ENCODE assay signal across 11 cellular contexts in genomic region chr16:50697421-50697715, GRCh38. TPM values are rescaled to one million over a fixed set of nuclear protein-coding genes. Genes with fewer than 3 reads are reported as not detected.
DNase-seq lines count a peak whose midpoint lies in the region; ATAC-seq, FAIRE-seq and TF ChIP-seq lines count a peak whose summit lies in the region.
"Had no signal": no experiment of that assay in that cellular context is flagged by ENCODE, and none has a peak within 500 bp of the region (broad histone marks: within the 10 kb centered on the region; RNA-seq: fewer than 3 reads in every experiment).

No MANE protein-coding gene starts in this region.

- SMC1A ChIA-PET in GM12878 (lab: Charles Lee; ENCODE audit: uncharacterized antibody, unreplicated experiment), result interaction anchor here (2.3 to 8.3 kb wide), 6 partner anchors 15 to 48 kb away, joined by 7 to 190 read pairs (median 36); partner anchors contain the start of genes CYLD and SNX20

- FAIRE-seq in GM12878 (lab: Jason Lieb, UNC), result no peak

- TF ChIP-seq EP300 in GM12878 (IDR thresholded peaks at IDR 0.05; ENCODE audit: borderline replicate concordance in 1 of 2, control insufficient read depth in 1 of 2, low read depth in 2 of 2, low read length in 2 of 2), result no peak

- H3K4me1 Mint-ChIP-seq in activated naive CD4-positive, alpha-beta T cell treated with anti-CD3 and anti-CD28 coated beads, Interleukin-2, amount 50 U/mL, for 24 hours, result peaks cover 71% of the 10 kb centered on the region

- H3K4me3 ChIP-seq in GM12878 (peak overlapping the region; percentile 72), muscle layer of colon (ENCODE audit: low read depth in 1 of 2, low read length in 2 of 2) (peak overlapping the region in 1 of 2 donors; percentile 54), tibial artery (peak overlapping the region; percentile 48 to 55), OCI-LY7 (ENCODE audit: low read depth, low read length, poor library complexity, severe bottlenecking) (no peak overlapping the region)

- no TSS peak for BruUV-seq in GM12878 (replicated peaks; lab: Mats Ljungman, UMichigan)
- no TSS peak for BruUV-seq in OCI-LY7 (replicated peaks; lab: Mats Ljungman, UMichigan)

- H3K9me3 Mint-ChIP-seq in activated naive CD4-positive, alpha-beta T cell treated with anti-CD3 and anti-CD28 coated beads, Interleukin-2, amount 50 U/mL, for 24 hours, result no peaks in the 10 kb centered on the region

- no peak for TF ChIP-seq POLR2A in GM12878 (IDR thresholded peaks at IDR 0.05; ENCODE audit: low read depth, low read length)
- no peak for TF ChIP-seq POLR2A in erythroblast (IDR thresholded peaks at IDR 0.05; ENCODE audit: low read length)

- no peak for DNase-seq in activated naive CD4-positive, alpha-beta T cell treated with Interleukin-2 at 50 U/mL for 16 hours
- DNase-seq in GM12878 (ENCODE audit: low read depth, low spot score) (no peak), tibial artery (peak in 1 of 2 donors; percentile 57), erythroblast (lab: John Stamatoyannopoulos, UW) (no peak), OCI-LY7 (ENCODE audit: low spot score) (no peak), ecto neural progenitor cell (ENCODE audit: low spot score) (no peak)
- DNase-seq: BE2C, NCI-H524 treated with DMSO at 0.1 percent for 48 hours had no signal

- H3K4me3 Mint-ChIP-seq in activated naive CD4-positive, alpha-beta T cell treated with anti-CD3 and anti-CD28 coated beads, Interleukin-2, amount 50 U/mL, for 24 hours, result peak overlapping the region; percentile 78

- H3K27me3 Mint-ChIP-seq in activated naive CD4-positive, alpha-beta T cell treated with anti-CD3 and anti-CD28 coated beads, Interleukin-2, amount 50 U/mL, for 24 hours, result no peaks in the 10 kb centered on the region

- H3K27ac Mint-ChIP-seq in activated naive CD4-positive, alpha-beta T cell treated with anti-CD3 and anti-CD28 coated beads, Interleukin-2, amount 50 U/mL, for 24 hours, result no peak overlapping the region

- H3K4me2 ChIP-seq in GM12878 (ENCODE audit: control insufficient read depth, insufficient read depth) (peak overlapping the region; percentile 100), OCI-LY7 (ENCODE audit: low read length) (no peak overlapping the region)
- H3K4me2 ChIP-seq: KMS-11 had no signal

- no peaks in the 10 kb centered on the region for H3K9me3 ChIP-seq in GM12878 (replicated peaks; ENCODE audit: control insufficient read depth, insufficient read depth, low read length)
- H3K9me3 ChIP-seq in muscle layer of colon (ENCODE audit: low read length), result no peaks in the 10 kb centered on the region
- no peaks in the 10 kb centered on the region for H3K9me3 ChIP-seq in tibial artery
- no peaks in the 10 kb centered on the region for H3K9me3 ChIP-seq in OCI-LY7 (ENCODE audit: low read length)
- H3K9me3 ChIP-seq: BE2C had no signal

- H4K20me1 ChIP-seq in GM12878 (ENCODE audit: control insufficient read depth, insufficient read depth), result no peaks in the 10 kb centered on the region
- no peaks in the 10 kb centered on the region for H4K20me1 ChIP-seq in OCI-LY7 (ENCODE audit: insufficient read depth, low read length)

- H3K9ac ChIP-seq in GM12878 (ENCODE audit: control insufficient read depth, insufficient read depth, low read length), result peak overlapping the region; percentile 85
- no peak overlapping the region for H3K9ac ChIP-seq in muscle layer of colon (ENCODE audit: low read length)
- H3K9ac ChIP-seq: KMS-11 had no signal

- no peak for TF ChIP-seq RAD21 in GM12878 (IDR thresholded peaks at IDR 0.05; ENCODE audit: insufficient read depth, low read depth, low read length)

- 78% methylated on average over 5 of the region's 5 CpGs for WGBS in GM12878 (ENCODE audit: insufficient coverage, insufficient replicate concordance, low lambda C conversion rate, missing lambda C conversion rate)

- RAD21 ChIA-PET in GM12878 (lab: Charles Lee; ENCODE audit: unreplicated experiment), result interaction anchor here (1.0 to 9.9 kb wide), 9 partner anchors 11 to 49 kb away, joined by 3 to 121 read pairs (median 28); partner anchors contain the start of genes CYLD and SNX20

- intact Hi-C loops in GM12878 (cut with micrococcal nuclease; ENCODE audit: unreplicated experiment) (loop anchor here (5.0 kb wide), 1 partner anchor 420 kb away; no protein-coding TSS in a partner anchor), tibial artery (cut with DNase I; ENCODE audit: low total_unique reads) (loop anchor here (10.0 kb wide), 1 partner anchor 47 kb away; the partner anchor contains the start of gene CYLD), OCI-LY7 (cut with micrococcal nuclease; ENCODE audit: unreplicated experiment) (no loop called here)

- no peaks in the 10 kb centered on the region for H3K36me3 Mint-ChIP-seq in activated naive CD4-positive, alpha-beta T cell treated with anti-CD3 and anti-CD28 coated beads, Interleukin-2, amount 50 U/mL, for 24 hours

- peak overlapping the region; percentile 95 for H3K27ac ChIP-seq in GM12878 (ENCODE audit: control insufficient read depth, insufficient read depth)
- peak overlapping the region; percentile 23 for H3K27ac ChIP-seq in muscle layer of colon (ENCODE audit: low read depth, low read length)
- H3K27ac ChIP-seq in tibial artery, result peak overlapping the region; percentile 45 to 60
- H3K27ac ChIP-seq in OCI-LY7 (ENCODE audit: low read depth, low read length, poor library complexity, severe bottlenecking), result no peak overlapping the region
- H3K27ac ChIP-seq: KMS-11 had no signal

- in situ Hi-C loops in GM12878 (cut with MboI), result no loop called here

- no peak for TF ChIP-seq CTCF in GM12878 (IDR thresholded peaks at IDR 0.05 in 2 of 3, conservative IDR thresholded peaks at IDR 0.05 in 1 of 3; ENCODE audit: control insufficient read depth in 2 of 3, extremely low read depth in 1 of 3, insufficient read depth in 1 of 3, low read depth in 3 of 3, low read length in 3 of 3)
- TF ChIP-seq CTCF in tibial artery (IDR thresholded peaks at IDR 0.05), result no peak
- no peak for TF ChIP-seq CTCF in OCI-LY7 (conservative IDR thresholded peaks at IDR 0.05; ENCODE audit: low read length)

- no peaks in the 10 kb centered on the region for H3K9me2 ChIP-seq in OCI-LY7 (ENCODE audit: insufficient read depth, low read length)

- H3K4me1 ChIP-seq in GM12878 (ENCODE audit: control insufficient read depth, insufficient read depth, low read length) (peaks cover 57% of the 10 kb centered on the region), muscle layer of colon (ENCODE audit: insufficient read depth, low read length) (peaks cover 33% of the 10 kb centered on the region), tibial artery (peaks cover 0 to 36% (median 19%) of the 10 kb centered on the region in 4 donors), OCI-LY7 (ENCODE audit: insufficient read depth, low read length, poor library complexity, severe bottlenecking) (no peaks in the 10 kb centered on the region)
- H3K4me1 ChIP-seq: BE2C had no signal

- H3K36me3 ChIP-seq in GM12878 (ENCODE audit: control insufficient read depth in 2 of 2, insufficient read depth in 2 of 2, low read length in 1 of 2) (peaks cover 0 to 3% of the 10 kb centered on the region in 2 experiments; a peak in 2 of 4 replicates), muscle layer of colon (ENCODE audit: insufficient read depth, low read length) (no peaks in the 10 kb centered on the region), tibial artery (no peaks in the 10 kb centered on the region), OCI-LY7 (ENCODE audit: insufficient read depth, low read length) (no peaks in the 10 kb centered on the region)
- H3K36me3 ChIP-seq: BE2C had no signal

- H2AFZ ChIP-seq in GM12878 (ENCODE audit: control insufficient read depth, low read depth, low read length) (peak overlapping the region; percentile 75; the same call in 1 of the 2 replicates), OCI-LY7 (ENCODE audit: low read length) (no peak overlapping the region)

- H3K79me2 ChIP-seq in GM12878 (ENCODE audit: control insufficient read depth, insufficient read depth, low read length) (peaks cover 65% of the 10 kb centered on the region), OCI-LY7 (ENCODE audit: insufficient read depth, low read depth, low read length) (no peaks in the 10 kb centered on the region)

- CTCF ChIA-PET in GM12878 (lab: Yijun Ruan, JAX) (interaction anchor here (1.1 to 9.4 kb wide), 12 partner anchors 11 to 631 kb away, joined by 3 to 86 read pairs (median 10); partner anchors contain the start of gene CYLD), OCI-LY7 (lab: Charles Lee; ENCODE audit: unreplicated experiment) (no interaction called here)

- peak; percentile 6 for ATAC-seq in GM12878

- H3K27me3 ChIP-seq in GM12878 (replicated peaks in 1 of 2; ENCODE audit: control insufficient read depth in 2 of 2, insufficient read depth in 2 of 2, low read length in 1 of 2) (no peaks in the 10 kb centered on the region), muscle layer of colon (ENCODE audit: control insufficient read depth in 1 of 2, insufficient read depth in 2 of 2, low read length in 2 of 2) (peaks cover 0 to 10% of the 10 kb centered on the region in 2 donors), tibial artery (no peaks in the 10 kb centered on the region)
- H3K27me3 ChIP-seq: BE2C had no signal

- POLR2A ChIA-PET in GM12878 (lab: Charles Lee) (interaction anchor here (1.0 to 8.3 kb wide), 8 partner anchors 13 to 47 kb away, joined by 3 to 116 read pairs (median 18); partner anchors contain the start of genes CYLD and SNX20), OCI-LY7 (lab: Charles Lee) (no interaction called here)

RNA-seq across cellular contexts. Expression of gene NOD2, which starts 4.0 kb away (rescaled TPM):
- total RNA-seq in GM12878 (2013; cell fraction: nucleolus; rRNA removed), result 190 and 241 TPM in 2 replicates
- total RNA-seq in GM12878 (2014; rRNA removed), result 9.9 and 13.4 TPM in 2 replicates
- 5.8 and 6.9 TPM in 2 replicates for total RNA-seq in GM12878 (2014; rRNA removed; fragmentation: Illumina TruSeq; extraction: Trizol)
- 12.8 and 13.3 TPM in 2 replicates for total RNA-seq in GM12878 (2021)
- polyA plus RNA-seq in GM12878 (2011; ENCODE audit: low read depth), result 4.5 TPM
- polyA plus RNA-seq in GM12878 (2011; rRNA removed), result 10.4 and 18.6 TPM in 2 replicates
- polyA plus RNA-seq in GM12878 (2011; cell fraction: cytosol; rRNA removed), result 24.3 and 24.8 TPM in 2 replicates
- polyA plus RNA-seq in GM12878 (2011; cell fraction: nucleus; rRNA removed), result 58.1 and 59.5 TPM in 2 replicates
- polyA plus RNA-seq in GM12878 (2012), result 8.1 and 9.0 TPM in 2 replicates
- 6.6 and 7.6 TPM in 2 replicates for polyA plus RNA-seq in GM12878 (2014; fragmentation: Illumina TruSeq; extraction: Trizol)
- 1 to 10 TPM; 1.0 to 1.6 TPM for polyA plus RNA-seq in GM12878 (2014; fragmentation: Nextera tagmentation; extraction: Ambion mirVana)
- polyA plus RNA-seq in GM12878 (2014; rRNA removed), result 9.9 and 11.6 TPM in 2 replicates
- polyA plus RNA-seq in GM12878 (2016; fragmentation: Nextera tagmentation; extraction: Ambion mirVana), result 1 to 10 TPM; 4.3 to 4.5 TPM
- 39.9 and 63.9 TPM in 2 replicates for polyA minus RNA-seq in GM12878 (2011; rRNA and poly(A)+ RNA removed)
- 13.1 and 17.5 TPM in 2 replicates for polyA minus RNA-seq in GM12878 (2011; cell fraction: cytosol; rRNA and poly(A)+ RNA removed)
- polyA minus RNA-seq in GM12878 (2011; cell fraction: nucleus; rRNA and poly(A)+ RNA removed), result 39.9 and 55.8 TPM in 2 replicates
- total RNA-seq in OCI-LY7 (2014; rRNA removed; shearing (Covaris generic)), result not detected in 2 replicates
- not detected in 2 replicates for total RNA-seq in OCI-LY7 (2022)

RNA-seq across cellular contexts. Expression of gene SNX20, which starts 16.3 kb away (rescaled TPM):
- 27.1 and 29.2 TPM in 2 replicates for total RNA-seq in GM12878 (2013; cell fraction: nucleolus; rRNA removed)
- total RNA-seq in GM12878 (2014; rRNA removed), result 21.9 and 22.3 TPM in 2 replicates
- total RNA-seq in GM12878 (2014; rRNA removed; fragmentation: Illumina TruSeq; extraction: Trizol), result 20.2 and 21.9 TPM in 2 replicates
- total RNA-seq in GM12878 (2021), result 21.4 and 24.1 TPM in 2 replicates
- 8.8 TPM for polyA plus RNA-seq in GM12878 (2011; ENCODE audit: low read depth)
- 24.3 and 30.8 TPM in 2 replicates for polyA plus RNA-seq in GM12878 (2011; rRNA removed)
- 28.4 and 32.0 TPM in 2 replicates for polyA plus RNA-seq in GM12878 (2011; cell fraction: cytosol; rRNA removed)
- polyA plus RNA-seq in GM12878 (2011; cell fraction: nucleus; rRNA removed), result 25.9 and 28.6 TPM in 2 replicates
- polyA plus RNA-seq in GM12878 (2012), result 12.8 and 16.6 TPM in 2 replicates
- polyA plus RNA-seq in GM12878 (2014; fragmentation: Illumina TruSeq; extraction: Trizol), result 21.4 and 25.0 TPM in 2 replicates
- polyA plus RNA-seq in GM12878 (2014; fragmentation: Nextera tagmentation; extraction: Ambion mirVana), result 1 to 10 TPM; 4.6 to 6.9 TPM
- polyA plus RNA-seq in GM12878 (2014; rRNA removed), result 23.6 and 26.3 TPM in 2 replicates
- 10 to 100 TPM; 18.1 to 22.2 TPM for polyA plus RNA-seq in GM12878 (2016; fragmentation: Nextera tagmentation; extraction: Ambion mirVana)
- 17.4 and 23.7 TPM in 2 replicates for polyA minus RNA-seq in GM12878 (2011; rRNA and poly(A)+ RNA removed)
- polyA minus RNA-seq in GM12878 (2011; cell fraction: cytosol; rRNA and poly(A)+ RNA removed), result 11.6 and 14.7 TPM in 2 replicates
- 9.4 and 13.3 TPM in 2 replicates for polyA minus RNA-seq in GM12878 (2011; cell fraction: nucleus; rRNA and poly(A)+ RNA removed)
- 2.3 and 5.8 TPM in 2 replicates for total RNA-seq in OCI-LY7 (2014; rRNA removed; shearing (Covaris generic))
- total RNA-seq in OCI-LY7 (2022), result 1.3 and 1.5 TPM in 2 replicates

RNA-seq across cellular contexts. Expression of gene CYLD, which starts 44.5 kb away (rescaled TPM):
- total RNA-seq in GM12878 (2013; cell fraction: nucleolus; rRNA removed), result 411 and 416 TPM in 2 replicates
- total RNA-seq in GM12878 (2014; rRNA removed) (46.6 and 63.5 TPM in 2 replicates), GM12878 (2014; rRNA removed; fragmentation: Illumina TruSeq; extraction: Trizol) (58.5 and 58.7 TPM in 2 replicates), GM12878 (2021) (58.8 and 63.2 TPM in 2 replicates), OCI-LY7 (2022) (14.9 and 21.1 TPM in 2 replicates)
- 31.6 TPM for polyA plus RNA-seq in GM12878 (2011; ENCODE audit: low read depth)
- polyA plus RNA-seq in GM12878 (2011; rRNA removed) (106 and 150 TPM in 2 replicates), GM12878 (2014; fragmentation: Illumina TruSeq; extraction: Trizol) (51.6 and 60.5 TPM in 2 replicates), GM12878 (2014; fragmentation: Nextera tagmentation; extraction: Ambion mirVana) (10 to 100 TPM; 19.2 to 27.0 TPM), GM12878 (2014; rRNA removed) (26.5 and 31.5 TPM in 2 replicates), GM12878 (2016; fragmentation: Nextera tagmentation; extraction: Ambion mirVana) (10 to 100 TPM; 44.6 to 45.6 TPM)
- polyA plus RNA-seq in GM12878 (2011; cell fraction: cytosol; rRNA removed), result 44.6 and 53.8 TPM in 2 replicates
- 92.8 and 95.4 TPM in 2 replicates for polyA plus RNA-seq in GM12878 (2011; cell fraction: nucleus; rRNA removed)
- 41.1 and 47.6 TPM in 2 replicates for polyA plus RNA-seq in GM12878 (2012)
- polyA minus RNA-seq in GM12878 (2011; rRNA and poly(A)+ RNA removed), result 108 and 113 TPM in 2 replicates
- 38.9 and 51.6 TPM in 2 replicates for polyA minus RNA-seq in GM12878 (2011; cell fraction: cytosol; rRNA and poly(A)+ RNA removed)
- polyA minus RNA-seq in GM12878 (2011; cell fraction: nucleus; rRNA and poly(A)+ RNA removed), result 121 and 158 TPM in 2 replicates
- 7.4 and 14.0 TPM in 2 replicates for total RNA-seq in OCI-LY7 (2014; rRNA removed; shearing (Covaris generic))

Comparison
In these comparisons a context has a peak if more than half of its experiments do, and no peak if none do; other contexts are left out.
1. RNA of gene NOD2, which starts 4.0 kb away (total RNA-seq): 5.8 to 241 TPM in GM12878; not detected in OCI-LY7; every median in the first group is over 4 times any median in the second.